In genomic region chr1:44284184-44284583, GRCh38 we compare ENCODE assay signal across 1 cellular context.
TF ChIP-seq lines count a peak whose summit lies in the region.

No MANE protein-coding gene starts in this region.

TF ChIP-seq in H1, 55 proteins besides CTCF, POLR2A, EP300 and RAD21 (continued from another document):
- TF ChIP-seq ATF3 (IDR thresholded peaks at IDR 0.05; ENCODE audit: insufficient read depth, low read depth, low read length) = no peak
- no peak for TF ChIP-seq E2F6 (IDR thresholded peaks at IDR 0.05)
- TF ChIP-seq ZNF274 (IDR thresholded peaks at IDR 0.05; ENCODE audit: borderline replicate concordance, extremely low read depth, low read length) = no peak
- no peak for TF ChIP-seq RXRA (IDR thresholded peaks at IDR 0.05; ENCODE audit: insufficient read depth, low read depth, low read length)
- no peak for TF ChIP-seq TAF7 (optimal IDR thresholded peaks at IDR 0.05; ENCODE audit: borderline replicate concordance, low read depth, low read length)
- TF ChIP-seq KDM4A (IDR thresholded peaks at IDR 0.05; ENCODE audit: low read depth, low read length, severe bottlenecking) = no peak
- TF ChIP-seq ATF2 (IDR thresholded peaks at IDR 0.05; ENCODE audit: low read length) = no peak
- no peak for TF ChIP-seq TCF12 (IDR thresholded peaks at IDR 0.05; ENCODE audit: low read depth, low read length)
- no peak for TF ChIP-seq EZH2 (IDR thresholded peaks at IDR 0.05; ENCODE audit: low read depth, low read length, severe bottlenecking)
